In genomic region chr17:75405365-75406221, GRCh38 we compare ENCODE assay signal across 8 cellular contexts. TPM values are rescaled to one million over a fixed set of nuclear protein-coding genes. Genes with fewer than 3 reads are reported as not detected.
A peak's percentile ranks its signal among the peaks of the same experiment; 100 is the strongest.
DNase-seq lines count a peak whose midpoint lies in the region; ATAC-seq and TF ChIP-seq lines count a peak whose summit lies in the region.

Gene GRB2, minus strand, starts transcription at chr17:75405678. Its CDS starts 12,050 bp downstream, at chr17:75393628.

- H3K4me3 ChIP-seq in left ventricle myocardium inferior (peak within 1 kb of the TSS; percentile 100), upper lobe of right lung (peak within 1 kb of the TSS; percentile 99)

- H3K27ac ChIP-seq in left ventricle myocardium inferior (replicated peaks) (peak within 1 kb of the TSS; percentile 97), upper lobe of right lung (peak within 1 kb of the TSS; percentile 95)

- H3K4me1 Mint-ChIP-seq in T-helper 17 cell = peaks cover 36% of the 10 kb centered on the region
- H3K4me1 Mint-ChIP-seq in progenitor cell of endocrine pancreas (ENCODE audit: low read depth) = peaks cover 19% of the 10 kb centered on the region

- H3K36me3 Mint-ChIP-seq in T-helper 17 cell (ENCODE audit: low read depth) (no peaks in the 10 kb centered on the region), progenitor cell of endocrine pancreas (ENCODE audit: insufficient read depth) (peaks cover 1% of the 10 kb centered on the region)

- in situ Hi-C loops in GM13977 (cut with MboI; ENCODE audit: low pct_unique_long_range_greater_than_20kb, low sequenced_read_pairs, unreplicated experiment) = no loop called here

- H3K27ac Mint-ChIP-seq in T-helper 17 cell (peak within 1 kb of the TSS; percentile 94), progenitor cell of endocrine pancreas (peak within 1 kb of the TSS; percentile 95)

- H3K27me3 Mint-ChIP-seq in T-helper 17 cell (no peaks in the 10 kb centered on the region), progenitor cell of endocrine pancreas (no peaks in the 10 kb centered on the region)

- DNase-seq in GM13977 (ENCODE audit: low spot score) (peak; percentile 98), NCI-H187 (lab: John Stamatoyannopoulos, UW) (peak; percentile 83 to 93), T-helper 17 cell (peak; percentile 100), amygdala (lab: John Stamatoyannopoulos, UW) (peak; percentile 79 to 100 (median 96)), left ventricle myocardium inferior (peak; percentile 99), progenitor cell of endocrine pancreas (ENCODE audit: low spot score, unreplicated experiment) (peak; percentile 100), upper lobe of right lung (peak; percentile 100)

- TF ChIP-seq CTCF in GM13977 (IDR thresholded peaks at IDR 0.05; ENCODE audit: extremely low read depth, insufficient read depth, missing control alignments) = no peak
- no peak for TF ChIP-seq CTCF in left ventricle myocardium inferior (IDR thresholded peaks at IDR 0.05; ENCODE audit: borderline replicate concordance)
- TF ChIP-seq CTCF in progenitor cell of endocrine pancreas (IDR thresholded peaks at IDR 0.05; ENCODE audit: unreplicated experiment) = no peak
- no peak for TF ChIP-seq CTCF in upper lobe of right lung (IDR thresholded peaks at IDR 0.05)

- H3K36me3 ChIP-seq in left ventricle myocardium inferior = no peaks in the 10 kb centered on the region
- no peaks in the 10 kb centered on the region for H3K36me3 ChIP-seq in upper lobe of right lung

- H3K4me1 ChIP-seq in left ventricle myocardium inferior (peaks cover 51% of the 10 kb centered on the region), upper lobe of right lung (peaks cover 31% of the 10 kb centered on the region)

- H3K27me3 ChIP-seq in left ventricle myocardium inferior (ENCODE audit: low read depth) = no peaks in the 10 kb centered on the region
- H3K27me3 ChIP-seq in upper lobe of right lung = no peaks in the 10 kb centered on the region

- intact Hi-C loops in left ventricle myocardium inferior (cut with micrococcal nuclease) = no loop called here
- intact Hi-C loops in upper lobe of right lung (cut with DNase I) = loop anchor here (2.0 kb wide), 1 partner anchor 83 kb away; no protein-coding TSS in a partner anchor

- ATAC-seq in HG02885 (IDR thresholded peaks at IDR 0.05; ENCODE audit: poor library complexity, unreplicated experiment) (peak; percentile 88), T-helper 17 cell (peak; percentile 86), upper lobe of right lung (peak; percentile 97)

- no peaks in the 10 kb centered on the region for H3K9me3 Mint-ChIP-seq in progenitor cell of endocrine pancreas (ENCODE audit: low read depth)

- H3K9me3 ChIP-seq in T-helper 17 cell (ENCODE audit: control insufficient read depth, low read length, poor library complexity, severe bottlenecking) (no peaks in the 10 kb centered on the region), left ventricle myocardium inferior (replicated peaks) (no peaks in the 10 kb centered on the region), upper lobe of right lung (no peaks in the 10 kb centered on the region)

- H3K4me3 Mint-ChIP-seq in T-helper 17 cell (peak within 1 kb of the TSS; percentile 100), progenitor cell of endocrine pancreas (ENCODE audit: low read depth) (peak within 1 kb of the TSS; percentile 88)

RNA-seq across cellular contexts. Expression of gene GRB2, which starts in this region (rescaled TPM):
- total RNA-seq in T-helper 17 cell = 100 to 1,000 TPM; 112 to 117 TPM
- total RNA-seq in left ventricle myocardium inferior = 42.2 TPM
- 84.8 and 87.5 TPM in 2 replicates for total RNA-seq in progenitor cell of endocrine pancreas
- total RNA-seq in upper lobe of right lung = 139 TPM

Comparison
In these comparisons a context has a peak if more than half of its experiments do, and no peak if none do; other contexts are left out.
1. Peak in every context shown above with its lines: DNase-seq, ATAC-seq, H3K4me3 ChIP-seq and H3K27ac ChIP-seq.